ENCODE assay signal across 15 cellular contexts in genomic region chr13:78193853-78194252, GRCh38.
DNase-seq lines count a peak whose midpoint lies in the region; ATAC-seq and TF ChIP-seq lines count a peak whose summit lies in the region.
"Had no signal": no experiment of that assay in that cellular context is flagged by ENCODE, and none has a peak within 500 bp of the region (broad histone marks: within the 10 kb centered on the region; RNA-seq: fewer than 3 reads in every experiment).

No MANE protein-coding gene starts in this region.

- DNase-seq in glomerular visceral epithelial cell (ENCODE audit: extremely low spot score) (peak; percentile 64), hepatocyte (ENCODE audit: low spot score) (no peak), middle frontal gyrus (ENCODE audit: extremely low spot score, low spot score) (no peak), SW 1271 (lab: John Stamatoyannopoulos, UW) (no peak), NCI-H748 treated with DMSO at 0.1 percent for 48 hours (lab: John Stamatoyannopoulos, UW) (no peak)
- DNase-seq: activated CD4-positive, alpha-beta T cell treated with anti-CD3 and anti-CD28 coated beads, Interleukin-2, amount 50 U/mL, for 4 hours; brain microvascular endothelial cell; head of caudate nucleus; kidney; NCI-H1092 treated with DMSO at 0.1 percent for 48 hours had no signal

- no peaks in the 10 kb centered on the region for H3K27me3 ChIP-seq in hepatocyte
- H3K27me3 ChIP-seq: brain microvascular endothelial cell, right atrium auricular region had no signal

- no peaks in the 10 kb centered on the region for H3K9me3 ChIP-seq in hepatocyte (ENCODE audit: low read depth)
- H3K9me3 ChIP-seq: right atrium auricular region had no signal

- no peak overlapping the region for H3K27ac ChIP-seq in hepatocyte
- H3K27ac ChIP-seq: brain microvascular endothelial cell, right atrium auricular region, RWPE1 had no signal

- ATAC-seq in GM18511 (IDR thresholded peaks at IDR 0.05; ENCODE audit: unreplicated experiment) (peak; percentile 57), GM21786 (IDR thresholded peaks at IDR 0.05; ENCODE audit: unreplicated experiment) (peak; percentile 45), HG03520 (IDR thresholded peaks at IDR 0.05; ENCODE audit: unreplicated experiment) (peak; percentile 39)

- no peaks in the 10 kb centered on the region for H3K36me3 ChIP-seq in hepatocyte (replicated peaks; ENCODE audit: insufficient read depth, low read depth)
- H3K36me3 ChIP-seq: brain microvascular endothelial cell, right atrium auricular region had no signal

- H3K9me2 ChIP-seq in hepatocyte (replicated peaks; ENCODE audit: insufficient read depth): no peaks in the 10 kb centered on the region

- H4K20me1 ChIP-seq in hepatocyte (ENCODE audit: insufficient read depth, poor library complexity, severe bottlenecking): no peaks in the 10 kb centered on the region

- H3K79me2 ChIP-seq in hepatocyte: no peaks in the 10 kb centered on the region

- no peaks in the 10 kb centered on the region for H3K4me1 ChIP-seq in hepatocyte (ENCODE audit: insufficient read depth)
- H3K4me1 ChIP-seq: right atrium auricular region had no signal

- no peak overlapping the region for H3K4me3 ChIP-seq in hepatocyte
- H3K4me3 ChIP-seq: right atrium auricular region had no signal

- no peak overlapping the region for H3K4me2 ChIP-seq in hepatocyte

- TF ChIP-seq CTCF in hepatocyte (IDR thresholded peaks at IDR 0.05; ENCODE audit: poor library complexity): no peak

- no peak overlapping the region for H2AFZ ChIP-seq in hepatocyte
